In genomic region chr11:17713851-17714250, GRCh38 we compare ENCODE assay signal across 1 cellular context.
TF ChIP-seq lines count a peak whose summit lies in the region.

No MANE protein-coding gene starts in this region.

TF ChIP-seq in HCT116, 20 proteins besides CTCF, POLR2A, EP300 and RAD21 (continued from another document):
- TF ChIP-seq REST (IDR thresholded peaks at IDR 0.05; ENCODE audit: low read depth) (no peak), EZH2 (IDR thresholded peaks at IDR 0.05) (no peak), CEBPB (IDR thresholded peaks at IDR 0.05; ENCODE audit: low read depth) (no peak)
